Comparison of ENCODE assay signal across 8 cellular contexts in the genomic region with DNA sequence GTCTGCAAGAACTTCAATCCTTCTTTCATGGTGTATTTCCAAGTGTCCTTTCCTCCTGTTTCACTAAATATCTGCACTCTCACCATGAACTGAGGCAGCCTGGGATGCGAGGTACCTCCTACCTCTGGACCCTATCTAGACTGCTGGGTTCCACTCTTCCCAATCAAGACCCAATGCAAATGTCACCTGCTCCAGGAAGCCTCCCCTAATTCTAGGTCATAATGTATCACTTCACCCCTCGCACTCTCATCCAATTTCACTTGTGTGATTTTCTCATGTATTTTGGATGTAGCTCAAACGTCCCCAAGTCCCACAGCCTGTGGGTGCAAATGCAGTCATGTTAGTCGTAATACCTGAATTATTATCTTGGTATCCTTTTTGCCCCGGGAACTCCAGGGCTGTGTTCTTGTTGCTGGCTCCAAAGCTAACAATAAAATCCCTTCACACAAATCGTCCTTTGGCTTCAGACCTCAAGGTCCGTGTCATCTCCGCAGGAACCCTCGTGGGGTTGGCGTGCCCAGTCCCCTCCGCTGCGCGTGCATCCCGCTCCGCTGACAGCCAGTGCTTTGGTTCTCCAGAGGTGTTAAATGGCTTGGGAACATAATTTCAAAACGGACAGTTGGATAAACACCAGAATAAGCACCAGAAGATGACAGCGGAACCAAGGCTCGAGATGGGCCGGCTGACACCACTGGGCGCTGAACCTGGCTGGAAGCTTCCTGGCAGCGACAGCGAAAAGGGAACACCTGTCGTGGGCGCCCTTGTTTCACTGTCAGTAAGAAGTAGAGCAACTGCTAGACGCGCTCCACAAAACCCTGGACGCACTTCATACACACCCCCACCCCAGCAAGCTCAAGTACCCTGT. TPM values are rescaled to one million over a fixed set of nuclear protein-coding genes. Genes with fewer than 3 reads are reported as not detected.
A peak's percentile ranks its signal among the peaks of the same experiment; 100 is the strongest.
DNase-seq lines count a peak whose midpoint lies in the region; ATAC-seq, FAIRE-seq and TF ChIP-seq lines count a peak whose summit lies in the region.

No MANE protein-coding gene starts in this region.

- no peak for DNase-seq in A673 (ENCODE audit: low spot score)
- DNase-seq in bronchial epithelial cell (ENCODE audit: low read depth), result no peak
- no peak for DNase-seq in ACHN
- DNase-seq in H54 (ENCODE audit: insufficient read length, low spot score), result no peak

- no peak for TF ChIP-seq POLR2A in H54 (IDR thresholded peaks at IDR 0.05; ENCODE audit: low read depth, low read length)

- H3K4me1 ChIP-seq in A673 (ENCODE audit: insufficient read depth, low read length, poor library complexity, severe bottlenecking) (peaks cover 31% of the 10 kb centered on the region), HUES6 (ENCODE audit: control insufficient read depth, insufficient read depth, low read length) (peaks cover 23% of the 10 kb centered on the region), muscle layer of colon (ENCODE audit: insufficient read depth, low read length) (peaks cover 25% of the 10 kb centered on the region)

- CTCF ChIA-PET in A673 (lab: Charles Lee), result interaction anchor here (1.5 kb wide), 1 partner anchor 133 kb away, joined by 7 read pairs; no protein-coding TSS in a partner anchor

- FAIRE-seq in bronchial epithelial cell (lab: Jason Lieb, UNC) (no peak), H54 (lab: Jason Lieb, UNC) (no peak)

- TSS peak; percentile 38 for BruUV-seq in A673 (replicated peaks; lab: Mats Ljungman, UMichigan)

- H3K27me3 ChIP-seq in A673 (replicated peaks; ENCODE audit: insufficient read depth, low read depth, low read length, poor library complexity), result no peaks in the 10 kb centered on the region
- H3K27me3 ChIP-seq in HUES6 (ENCODE audit: control insufficient read depth, insufficient read depth, low read length), result peaks cover 11% of the 10 kb centered on the region
- no peaks in the 10 kb centered on the region for H3K27me3 ChIP-seq in bronchial epithelial cell (ENCODE audit: control insufficient read depth, insufficient read depth, low read length)
- no peaks in the 10 kb centered on the region for H3K27me3 ChIP-seq in muscle layer of colon (ENCODE audit: control insufficient read depth in 1 of 2, insufficient read depth in 2 of 2, low read length in 2 of 2)

- POLR2A ChIA-PET in A673 (lab: Charles Lee; ENCODE audit: low non-redundant PET), result no interaction called here

- H3K36me3 ChIP-seq in A673 (ENCODE audit: insufficient read depth, low read length, poor library complexity, severe bottlenecking) (no peaks in the 10 kb centered on the region), HUES6 (ENCODE audit: control insufficient read depth, insufficient read depth, low read length) (no peaks in the 10 kb centered on the region), bronchial epithelial cell (ENCODE audit: control insufficient read depth, insufficient read depth, low read length) (no peaks in the 10 kb centered on the region), muscle layer of colon (ENCODE audit: insufficient read depth, low read length) (no peaks in the 10 kb centered on the region)

- intact Hi-C loops in A673 (cut with micrococcal nuclease; ENCODE audit: unreplicated experiment), result loop anchor here (2.0 kb wide), 2 partner anchors 101 to 133 kb away; no protein-coding TSS in a partner anchor

- in situ Hi-C loops in ACHN (cut with HindIII; ENCODE audit: low pct_ligation_motif_present, low pct_unique_long_range_greater_than_20kb, low sequenced_read_pairs), result no loop called here

- H3K4me3 ChIP-seq in A673 (ENCODE audit: low read depth, low read length, poor library complexity, severe bottlenecking) (peak overlapping the region; percentile 81), HUES6 (ENCODE audit: low read depth, low read length) (peak overlapping the region; percentile 98), bronchial epithelial cell (ENCODE audit: low read depth, low read length) (peak overlapping the region; percentile 66), muscle layer of colon (ENCODE audit: low read depth in 1 of 2, low read length in 2 of 2) (peak overlapping the region; percentile 55 to 63)

- peak overlapping the region; percentile 90 for H3K27ac ChIP-seq in A673 (ENCODE audit: low read depth, low read length, poor library complexity, severe bottlenecking)
- no peak overlapping the region for H3K27ac ChIP-seq in HUES6 (ENCODE audit: low read depth, low read length)
- H3K27ac ChIP-seq in muscle layer of colon (ENCODE audit: low read depth, low read length), result peak overlapping the region; percentile 16

- TF ChIP-seq CTCF in A673 (conservative IDR thresholded peaks at IDR 0.05; ENCODE audit: low read depth, low read length), result no peak
- TF ChIP-seq CTCF in bronchial epithelial cell (IDR thresholded peaks at IDR 0.05; ENCODE audit: insufficient read depth, low read length, severe bottlenecking), result no peak

- H3K9me3 ChIP-seq in A673 (ENCODE audit: low read depth, low read length, poor library complexity, severe bottlenecking) (no peaks in the 10 kb centered on the region), HUES6 (ENCODE audit: control insufficient read depth, insufficient read depth, low read depth, low read length) (peaks cover 4% of the 10 kb centered on the region; the same call in 1 of the 2 replicates), muscle layer of colon (ENCODE audit: low read length) (no peaks in the 10 kb centered on the region)

- ATAC-seq in HG03460 (IDR thresholded peaks at IDR 0.05; ENCODE audit: unreplicated experiment) (no peak), HG03045 (IDR thresholded peaks at IDR 0.05; ENCODE audit: unreplicated experiment) (no peak)

- peak overlapping the region; percentile 48 for H3K9ac ChIP-seq in HUES6 (ENCODE audit: low read length)
- H3K9ac ChIP-seq in muscle layer of colon (ENCODE audit: low read length), result no peak overlapping the region

RNA-seq across cellular contexts. Expression of a gene that starts 1.0 kb away (rescaled TPM):
- total RNA-seq in A673 (2021) (99.5 and 103 TPM in 2 replicates), bronchial epithelial cell (60.9 and 97.7 TPM in 2 replicates)
